In genomic region chr16:12064291-12064690, GRCh38 we compare ENCODE assay signal across 29 cellular contexts.
"Had no signal": no experiment of that assay in that cellular context is flagged by ENCODE, and none has a peak within 500 bp of the region (broad histone marks: within the 10 kb centered on the region; RNA-seq: fewer than 3 reads in every experiment).

No MANE protein-coding gene starts in this region.

- DNase-seq: activated CD4-positive, alpha-beta T cell treated with anti-CD3 and anti-CD28 coated beads for 48 hours; activated CD4-positive, alpha-beta T cell treated with anti-CD3 and anti-CD28 coated beads, Interleukin-2, amount 50 U/mL, for 4 hours; activated CD4-positive, CD25-positive, alpha-beta regulatory T cell treated with anti-CD3 and anti-CD28 coated beads, Interleukin-2, amount 50 U/mL, for 72 hours; activated CD8-positive, alpha-beta memory T cell treated with anti-CD3 and anti-CD28 coated beads, Interleukin-2, amount 50 U/mL, for 48 hours; activated CD8-positive, alpha-beta T cell treated with anti-CD3 and anti-CD28 coated beads, Interleukin-2, amount 10 ng/mL, durations not matched to agents 7 days and 5 days; activated naive CD4-positive, alpha-beta T cell treated with Interleukin-2 at 50 U/mL for 16 hours; activated naive CD8-positive, alpha-beta T cell treated with anti-CD3 and anti-CD28 coated beads, Interleukin-2, amount 50 U/mL, for 24 hours; activated T-cell treated with anti-CD3 and anti-CD28 coated beads, Interleukin-2, amount 50 U/mL, for 1 hour; amniotic stem cell; brain microvascular endothelial cell; KG1; NCI-H1092; NCI-H1417; NCI-H1694; NCI-H2029; NCI-H510A treated with DMSO at 0.1 percent for 48 hours; NCI-H69; NK-92 treated with Interleukin-12 subunit alpha and Interleukin-12 subunit beta, amount 100 ng/mL, for 24 hours; OCI-M1; Right ventricle myocardium superior; RPMI8226; SJCRH30; SK-N-SH; SW 1271; T-helper 9 cell had no signal

- H3K27me3 ChIP-seq: brain microvascular endothelial cell, cardiac muscle cell, SJCRH30 had no signal

- H3K36me3 ChIP-seq: brain microvascular endothelial cell, cardiac muscle cell, SJCRH30 had no signal

- H3K9me3 ChIP-seq: SJCRH30, SK-N-SH had no signal

- H3K27ac ChIP-seq: brain microvascular endothelial cell, cardiac muscle cell, SJCRH30 had no signal

- ATAC-seq: activated CD8-positive, alpha-beta T cell treated with anti-CD3 and anti-CD28 coated beads, Interleukin-2, amount 10 ng/mL, durations not matched to agents 7 days and 5 days; activated naive CD4-positive, alpha-beta T cell treated with anti-CD3 and anti-CD28 coated beads, Interleukin-2, amount 50 U/mL, for 72 hours; activated naive CD8-positive, alpha-beta T cell treated with anti-CD3 and anti-CD28 coated beads, Interleukin-2, amount 50 U/mL, for 24 hours; Panc1; WTC11 had no signal

- H3K4me3 ChIP-seq: cardiac muscle cell, SJCRH30 had no signal
